ENCODE assay signal across 22 cellular contexts in the genomic region with DNA sequence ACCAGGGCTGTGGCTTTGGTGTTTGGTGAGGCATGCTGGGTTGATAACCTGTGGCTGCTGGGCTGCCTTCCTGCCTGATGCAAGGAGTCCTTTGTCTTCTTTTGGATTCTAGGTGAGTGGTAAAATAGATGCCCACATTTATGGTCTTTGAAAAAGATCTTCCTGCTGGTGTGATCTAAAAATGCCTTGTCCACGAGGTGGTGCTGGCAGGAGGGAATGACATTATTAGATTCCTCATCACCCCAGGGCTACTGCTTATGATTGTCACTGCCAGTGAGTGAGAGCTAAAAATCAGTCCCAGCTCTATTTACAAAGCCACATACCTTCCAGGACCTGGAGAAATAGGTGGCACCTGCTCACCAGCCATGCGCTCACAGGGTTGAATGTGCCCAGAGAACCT.
DNase-seq lines count a peak whose midpoint lies in the region; ATAC-seq and TF ChIP-seq lines count a peak whose summit lies in the region.
"Had no signal": no experiment of that assay in that cellular context is flagged by ENCODE, and none has a peak within 500 bp of the region (broad histone marks: within the 10 kb centered on the region; RNA-seq: fewer than 3 reads in every experiment).

No MANE protein-coding gene starts in this region.

- H3K36me3 Mint-ChIP-seq in glutamatergic neuron (ENCODE audit: unreplicated experiment) = peaks cover 22% of the 10 kb centered on the region
- no peaks in the 10 kb centered on the region for H3K36me3 Mint-ChIP-seq in activated T-helper 17 cell treated with anti-CD3 and anti-CD28 coated beads, Interleukin-2, amount 50 U/mL, for 72 hours (ENCODE audit: low read depth)
- H3K36me3 Mint-ChIP-seq: activated naive CD8-positive, alpha-beta T cell treated with anti-CD3 and anti-CD28 coated beads for 36 hours; memory B cell had no signal

- no peak overlapping the region for H3K4me3 Mint-ChIP-seq in glutamatergic neuron (ENCODE audit: unreplicated experiment)
- H3K4me3 Mint-ChIP-seq in activated T-helper 17 cell treated with anti-CD3 and anti-CD28 coated beads, Interleukin-2, amount 50 U/mL, for 72 hours = no peak overlapping the region
- H3K4me3 Mint-ChIP-seq: activated naive CD8-positive, alpha-beta T cell treated with anti-CD3 and anti-CD28 coated beads for 36 hours; brain; memory B cell; nephron progenitor cell; T-helper 1 cell treated with Interleukin-12 subunit alpha and Interleukin-12 subunit beta and Interleukin-4 antibody, amounts not matched to agents 30 μg/mL and 1 μg/mL, for 36 hours had no signal

- H2AFZ ChIP-seq in OCI-LY7 (ENCODE audit: low read length) = no peak overlapping the region

- no peaks in the 10 kb centered on the region for H4K20me1 ChIP-seq in OCI-LY7 (ENCODE audit: insufficient read depth, low read length)
- H4K20me1 ChIP-seq: BLaER1 had no signal

- H3K4me3 ChIP-seq in BE2C (ENCODE audit: low read depth, low read length) = no peak overlapping the region
- H3K4me3 ChIP-seq in GM12865 (ENCODE audit: low read depth, low read length) = no peak overlapping the region
- no peak overlapping the region for H3K4me3 ChIP-seq in OCI-LY7 (ENCODE audit: low read depth, low read length, poor library complexity, severe bottlenecking)
- H3K4me3 ChIP-seq in gastroesophageal sphincter = no peak overlapping the region
- H3K4me3 ChIP-seq: BLaER1, dorsolateral prefrontal cortex, HAP-1, tibial nerve had no signal

- POLR2A ChIA-PET in OCI-LY7 (lab: Charles Lee) = no interaction called here

- H3K36me3 ChIP-seq in BE2C (peaks cover 10% of the 10 kb centered on the region), OCI-LY7 (ENCODE audit: insufficient read depth, low read length) (no peaks in the 10 kb centered on the region), gastroesophageal sphincter (no peaks in the 10 kb centered on the region)
- H3K36me3 ChIP-seq: HAP-1, tibial nerve had no signal

- H3K9me3 Mint-ChIP-seq in glutamatergic neuron (ENCODE audit: unreplicated experiment) = peaks cover 12% of the 10 kb centered on the region
- no peaks in the 10 kb centered on the region for H3K9me3 Mint-ChIP-seq in activated T-helper 17 cell treated with anti-CD3 and anti-CD28 coated beads, Interleukin-2, amount 50 U/mL, for 72 hours
- H3K9me3 Mint-ChIP-seq: brain; memory B cell; nephron progenitor cell; T-helper 1 cell treated with Interleukin-12 subunit alpha and Interleukin-12 subunit beta and Interleukin-4 antibody, amounts not matched to agents 30 μg/mL and 1 μg/mL, for 36 hours had no signal

- no peak for ATAC-seq in activated T-helper 17 cell treated with anti-CD3 and anti-CD28 coated beads, Interleukin-2, amount 50 U/mL, for 72 hours (replicated peaks)
- ATAC-seq in gastroesophageal sphincter = no peak
- ATAC-seq: esophagus mucosa had no signal

- peak overlapping the region; percentile 24 for H3K27ac Mint-ChIP-seq in glutamatergic neuron (ENCODE audit: unreplicated experiment)
- H3K27ac Mint-ChIP-seq in activated T-helper 17 cell treated with anti-CD3 and anti-CD28 coated beads, Interleukin-2, amount 50 U/mL, for 72 hours = no peak overlapping the region
- H3K27ac Mint-ChIP-seq: activated naive CD8-positive, alpha-beta T cell treated with anti-CD3 and anti-CD28 coated beads for 36 hours; memory B cell; nephron progenitor cell; T-helper 1 cell treated with Interleukin-12 subunit alpha and Interleukin-12 subunit beta and Interleukin-4 antibody, amounts not matched to agents 30 μg/mL and 1 μg/mL, for 36 hours had no signal

- peaks cover 4% of the 10 kb centered on the region for H3K4me1 ChIP-seq in BE2C
- no peaks in the 10 kb centered on the region for H3K4me1 ChIP-seq in OCI-LY7 (ENCODE audit: insufficient read depth, low read length, poor library complexity, severe bottlenecking)
- peaks cover 0 to 5% (median 0%) of the 10 kb centered on the region in 3 donors for H3K4me1 ChIP-seq in gastroesophageal sphincter
- H3K4me1 ChIP-seq: BLaER1, HAP-1, tibial nerve had no signal

- BruUV-seq in OCI-LY7 (replicated peaks; lab: Mats Ljungman, UMichigan) = no TSS peak

- TF ChIP-seq CTCF in BE2C (IDR thresholded peaks at IDR 0.05; ENCODE audit: low read depth, low read length) = peak; percentile 49
- TF ChIP-seq CTCF in GM12865 (IDR thresholded peaks at IDR 0.05; ENCODE audit: insufficient read depth, low read depth, low read length, missing control alignments) = peak; percentile 4
- TF ChIP-seq CTCF in OCI-LY7 (conservative IDR thresholded peaks at IDR 0.05; ENCODE audit: low read length) = 0 out of 2 replicates have a peak, but pooled peaks have one; percentile 17
- TF ChIP-seq CTCF in glutamatergic neuron (IDR thresholded peaks at IDR 0.05; ENCODE audit: partially characterized antibody, unreplicated experiment) = no peak
- no peak for TF ChIP-seq CTCF in gastroesophageal sphincter (IDR thresholded peaks at IDR 0.05)

- H3K9me3 ChIP-seq in BE2C = no peaks in the 10 kb centered on the region
- H3K9me3 ChIP-seq in OCI-LY7 (ENCODE audit: low read length) = no peaks in the 10 kb centered on the region
- no peaks in the 10 kb centered on the region for H3K9me3 ChIP-seq in gastroesophageal sphincter
- H3K9me3 ChIP-seq: BLaER1, HAP-1, tibial nerve had no signal

- H3K27me3 ChIP-seq in BE2C (no peaks in the 10 kb centered on the region), gastroesophageal sphincter (no peaks in the 10 kb centered on the region)
- H3K27me3 ChIP-seq: BLaER1, dorsolateral prefrontal cortex had no signal

- H3K9me2 ChIP-seq in OCI-LY7 (ENCODE audit: insufficient read depth, low read length) = no peaks in the 10 kb centered on the region

- DNase-seq in BE2C (no peak), GM12865 (ENCODE audit: low read depth) (no peak), OCI-LY7 (ENCODE audit: low spot score) (no peak), glutamatergic neuron (no peak), SHP77 treated with DMSO at 0.1 percent for 48 hours (lab: John Stamatoyannopoulos, UW) (no peak), SK-N-DZ (ENCODE audit: low spot score) (no peak)
- DNase-seq: activated CD4-positive, CD25-positive, alpha-beta regulatory T cell; activated CD8-positive, alpha-beta memory T cell treated with anti-CD3 and anti-CD28 coated beads for 24 hours; activated naive CD8-positive, alpha-beta T cell treated with anti-CD3 and anti-CD28 coated beads for 36 hours; dorsolateral prefrontal cortex; NCI-H187; nephron progenitor cell; stimulated activated naive CD4-positive, alpha-beta T cell had no signal

- no peak for TF ChIP-seq POLR2A in gastroesophageal sphincter (IDR thresholded peaks at IDR 0.05)

- H3K27ac ChIP-seq in OCI-LY7 (ENCODE audit: low read depth, low read length, poor library complexity, severe bottlenecking) (no peak overlapping the region), gastroesophageal sphincter (no peak overlapping the region)
- H3K27ac ChIP-seq: BLaER1, tibial nerve had no signal

- H3K4me1 Mint-ChIP-seq in glutamatergic neuron (ENCODE audit: low read depth, unreplicated experiment) = peaks cover 25% of the 10 kb centered on the region
- no peaks in the 10 kb centered on the region for H3K4me1 Mint-ChIP-seq in activated T-helper 17 cell treated with anti-CD3 and anti-CD28 coated beads, Interleukin-2, amount 50 U/mL, for 72 hours
- H3K4me1 Mint-ChIP-seq: activated naive CD8-positive, alpha-beta T cell treated with anti-CD3 and anti-CD28 coated beads for 36 hours; memory B cell had no signal

- H3K79me2 ChIP-seq in OCI-LY7 (ENCODE audit: insufficient read depth, low read depth, low read length) = no peaks in the 10 kb centered on the region

- TF ChIP-seq EP300 in gastroesophageal sphincter (IDR thresholded peaks at IDR 0.05) = no peak

- no peak overlapping the region for H3K4me2 ChIP-seq in OCI-LY7 (ENCODE audit: low read length)
- H3K4me2 ChIP-seq: BLaER1 had no signal

- CTCF ChIA-PET in OCI-LY7 (lab: Charles Lee; ENCODE audit: unreplicated experiment) = interaction anchor here (0.5 kb wide), 1 partner anchor 1788 kb away, joined by 3 read pairs; no protein-coding TSS in a partner anchor

- peaks cover 8% of the 10 kb centered on the region for H3K27me3 Mint-ChIP-seq in glutamatergic neuron (ENCODE audit: unreplicated experiment)
- H3K27me3 Mint-ChIP-seq in activated T-helper 17 cell treated with anti-CD3 and anti-CD28 coated beads, Interleukin-2, amount 50 U/mL, for 72 hours = peaks cover 13% of the 10 kb centered on the region
- H3K27me3 Mint-ChIP-seq: brain, memory B cell had no signal

- 72 to 80% methylated on average over 2 of the region's 2 CpGs for WGBS in gastroesophageal sphincter (ENCODE audit: low coverage in 1 of 2), 2 donors

- intact Hi-C loops in OCI-LY7 (cut with micrococcal nuclease; ENCODE audit: unreplicated experiment) = no loop called here

Comparison
In these comparisons a context has a peak if more than half of its experiments do, and no peak if none do; other contexts are left out.
1. CTCF ChIP-seq: peak in BE2C (single experiment), GM12865 (single experiment) and OCI-LY7 (single experiment); none in glutamatergic neuron (single experiment) and gastroesophageal sphincter (0 of 4).